In genomic region chr13:20191902-20192469, GRCh38 we compare ENCODE assay signal across 9 cellular contexts. TPM values are rescaled to one million over a fixed set of nuclear protein-coding genes. Genes with fewer than 3 reads are reported as not detected.
DNase-seq lines count a peak whose midpoint lies in the region; ATAC-seq, FAIRE-seq and TF ChIP-seq lines count a peak whose summit lies in the region.
"Had no signal": no experiment of that assay in that cellular context is flagged by ENCODE, and none has a peak within 500 bp of the region (broad histone marks: within the 10 kb centered on the region; RNA-seq: fewer than 3 reads in every experiment).

No MANE protein-coding gene starts in this region.

- H3K27ac Mint-ChIP-seq in CD4-positive, alpha-beta T cell = no peak overlapping the region
- H3K27ac Mint-ChIP-seq in stimulated activated effector memory CD8-positive, alpha-beta T cell treated with anti-CD3 and anti-CD28 coated beads, Interleukin-12 subunit alpha, Interleukin-12 subunit beta, amount 100 ng/mL, for 72 hours = no peak overlapping the region

- no peaks in the 10 kb centered on the region for H3K36me3 Mint-ChIP-seq in CD4-positive, alpha-beta T cell (ENCODE audit: low read depth)
- no peaks in the 10 kb centered on the region for H3K36me3 Mint-ChIP-seq in stimulated activated effector memory CD8-positive, alpha-beta T cell treated with anti-CD3 and anti-CD28 coated beads, Interleukin-12 subunit alpha, Interleukin-12 subunit beta, amount 100 ng/mL, for 72 hours

- H3K9me1 ChIP-seq in keratinocyte (ENCODE audit: control insufficient read depth, extremely low read depth, insufficient read depth, low read length) = no peaks in the 10 kb centered on the region

- peaks cover 53% of the 10 kb centered on the region for H3K27me3 Mint-ChIP-seq in CD4-positive, alpha-beta T cell

- TF ChIP-seq CTCF in CD4-positive, alpha-beta T cell (IDR thresholded peaks at IDR 0.05) = no peak
- TF ChIP-seq CTCF in KMS-11 (conservative IDR thresholded peaks at IDR 0.05; ENCODE audit: low read depth, low read length) = no peak
- TF ChIP-seq CTCF in ascending aorta (IDR thresholded peaks at IDR 0.05) = no peak
- no peak for TF ChIP-seq CTCF in keratinocyte (optimal IDR thresholded peaks at IDR 0.05 in 1 of 3, IDR thresholded peaks at IDR 0.05 in 1 of 3, conservative IDR thresholded peaks at IDR 0.05 in 1 of 3; ENCODE audit: extremely low read depth in 1 of 3, insufficient read depth in 2 of 3, low read length in 3 of 3)

- no peaks in the 10 kb centered on the region for H3K9me3 ChIP-seq in CD4-positive, alpha-beta T cell (ENCODE audit: control insufficient read depth, low read length)
- H3K9me3 ChIP-seq in ascending aorta (no peaks in the 10 kb centered on the region), keratinocyte (ENCODE audit: control insufficient read depth, low read depth, low read length) (no peaks in the 10 kb centered on the region)

- DNase-seq in CD4-positive, alpha-beta T cell = no peak
- no peak for DNase-seq in ascending aorta (ENCODE audit: low spot score in 2 of 2)
- DNase-seq in keratinocyte (ENCODE audit: low read depth, low spot score) = no peak
- no peak for DNase-seq in stimulated activated effector memory CD8-positive, alpha-beta T cell treated with anti-CD3 and anti-CD28 coated beads, Interleukin-12 subunit alpha, Interleukin-12 subunit beta, amount 100 ng/mL, for 72 hours (ENCODE audit: low spot score in 2 of 2)
- no peak for DNase-seq in inferior parietal cortex (ENCODE audit: extremely low spot score)
- DNase-seq in NCI-H2196 treated with DMSO at 0.1 percent for 48 hours (lab: John Stamatoyannopoulos, UW; ENCODE audit: unreplicated experiment) = no peak

- no peaks in the 10 kb centered on the region for H3K9me3 Mint-ChIP-seq in CD4-positive, alpha-beta T cell
- no peaks in the 10 kb centered on the region for H3K9me3 Mint-ChIP-seq in stimulated activated effector memory CD8-positive, alpha-beta T cell treated with anti-CD3 and anti-CD28 coated beads, Interleukin-12 subunit alpha, Interleukin-12 subunit beta, amount 100 ng/mL, for 72 hours

- H3K9ac ChIP-seq in KMS-11 = peak overlapping the region; percentile 53; the same call in 1 of the 2 replicates
- H3K9ac ChIP-seq in keratinocyte (ENCODE audit: control insufficient read depth, extremely low read depth, insufficient read depth, low read length) = peak overlapping the region; percentile 84

- POLR2A ChIA-PET in CD4-positive, alpha-beta T cell (lab: Charles Lee) = interaction anchor here (0.8 to 1.7 kb wide), 2 partner anchors 9 to 284 kb away, joined by 3 to 7 read pairs; no protein-coding TSS in a partner anchor

- H3K79me2 ChIP-seq in KMS-11 (ENCODE audit: insufficient read depth, low read depth) = no peaks in the 10 kb centered on the region
- H3K79me2 ChIP-seq in keratinocyte (ENCODE audit: control insufficient read depth, insufficient read depth, low read length) = peaks cover 18% of the 10 kb centered on the region

- H4K20me1 ChIP-seq in KMS-11 (ENCODE audit: insufficient read depth) (no peaks in the 10 kb centered on the region), keratinocyte (ENCODE audit: control insufficient read depth, extremely low read depth, insufficient read depth, low read length) (no peaks in the 10 kb centered on the region)

- peaks cover 63% of the 10 kb centered on the region for H3K27me3 ChIP-seq in CD4-positive, alpha-beta T cell (ENCODE audit: control insufficient read depth, insufficient read depth, low read length)
- H3K27me3 ChIP-seq in KMS-11 (ENCODE audit: insufficient read depth, low read depth) (peaks cover 13% of the 10 kb centered on the region), ascending aorta (peaks cover 25% of the 10 kb centered on the region), keratinocyte (ENCODE audit: control insufficient read depth, extremely low read depth, insufficient read depth, low read length) (no peaks in the 10 kb centered on the region)

- H3K4me3 ChIP-seq in KMS-11 (IDR thresholded peaks at IDR 0.05; ENCODE audit: insufficient read depth, low read depth, low read length) (no peak overlapping the region), ascending aorta (peak overlapping the region; percentile 58 to 59), keratinocyte (ENCODE audit: control insufficient read depth in 2 of 3, extremely low read depth in 1 of 3, insufficient read depth in 2 of 3, low read depth in 1 of 3, low read length in 3 of 3) (peak overlapping the region; percentile 46 to 92 (median 76))

- peaks cover 35% of the 10 kb centered on the region for H3K4me1 ChIP-seq in KMS-11 (ENCODE audit: low read depth, poor library complexity, severe bottlenecking)
- H3K4me1 ChIP-seq in ascending aorta = peaks cover 7 to 18% of the 10 kb centered on the region in 2 donors
- H3K4me1 ChIP-seq in keratinocyte (ENCODE audit: control insufficient read depth, extremely low read depth, insufficient read depth, low read length) = peaks cover 57% of the 10 kb centered on the region

- peak; percentile 19 for ATAC-seq in CD4-positive, alpha-beta T cell (ENCODE audit: poor library complexity)
- peak; percentile 5 for ATAC-seq in stimulated activated effector memory CD8-positive, alpha-beta T cell treated with anti-CD3 and anti-CD28 coated beads, Interleukin-12 subunit alpha, Interleukin-12 subunit beta, amount 100 ng/mL, for 72 hours
- no peak for ATAC-seq in HG03457 (IDR thresholded peaks at IDR 0.05; ENCODE audit: unreplicated experiment)

- FAIRE-seq in keratinocyte (lab: Jason Lieb, UNC) = no peak
- FAIRE-seq: frontal cortex had no signal

- intact Hi-C loops in CD4-positive, alpha-beta T cell (cut with DNase I, micrococcal nuclease) = loop anchor here (5.0 to 10.0 kb wide), 4 partner anchors 513 to 735 kb away; partner anchors contain the start of gene IL17D (in 1 of the 2)
- intact Hi-C loops in ascending aorta (cut with DNase I) = loop anchor here (10.0 kb wide), 1 partner anchor 303 kb away; no protein-coding TSS in a partner anchor

- H3K27ac ChIP-seq in CD4-positive, alpha-beta T cell (ENCODE audit: low read depth, low read length) = no peak overlapping the region
- 0 out of 2 replicates have a peak overlapping the region, but pooled peaks have one; percentile 22 for H3K27ac ChIP-seq in KMS-11
- no peak overlapping the region for H3K27ac ChIP-seq in ascending aorta
- H3K27ac ChIP-seq in keratinocyte (ENCODE audit: control insufficient read depth, insufficient read depth, low read length) = peak overlapping the region; percentile 76

- H3K4me3 Mint-ChIP-seq in CD4-positive, alpha-beta T cell = peak overlapping the region; percentile 75
- H3K4me3 Mint-ChIP-seq in stimulated activated effector memory CD8-positive, alpha-beta T cell treated with anti-CD3 and anti-CD28 coated beads, Interleukin-12 subunit alpha, Interleukin-12 subunit beta, amount 100 ng/mL, for 72 hours = peak overlapping the region; percentile 71

- dilution Hi-C loops in keratinocyte (cut with MboI; ENCODE audit: extremely low pct_ligation_motif_present, low sequenced_read_pairs) = loop anchor here (25.0 kb wide), 2 partner anchors 195 to 295 kb away; no protein-coding TSS in a partner anchor

- H3K4me2 ChIP-seq in KMS-11 (peak overlapping the region; percentile 86), keratinocyte (ENCODE audit: control insufficient read depth, extremely low read depth, insufficient read depth, low read depth, low read length) (peak overlapping the region; percentile 92)

- CTCF ChIA-PET in CD4-positive, alpha-beta T cell (lab: Charles Lee) = interaction anchor here (1.3 kb wide), 1 partner anchor 10 kb away, joined by 3 read pairs; no protein-coding TSS in a partner anchor

- peaks cover 22% of the 10 kb centered on the region for H3K4me1 Mint-ChIP-seq in CD4-positive, alpha-beta T cell (ENCODE audit: low read depth)
- H3K4me1 Mint-ChIP-seq in stimulated activated effector memory CD8-positive, alpha-beta T cell treated with anti-CD3 and anti-CD28 coated beads, Interleukin-12 subunit alpha, Interleukin-12 subunit beta, amount 100 ng/mL, for 72 hours = peaks cover 20% of the 10 kb centered on the region

- peak overlapping the region; percentile 79 for H2AFZ ChIP-seq in KMS-11 (ENCODE audit: low read depth)
- peak overlapping the region; percentile 78 for H2AFZ ChIP-seq in keratinocyte (ENCODE audit: control insufficient read depth, low read length)

- H3K36me3 ChIP-seq in KMS-11 (ENCODE audit: insufficient read depth) (no peaks in the 10 kb centered on the region), ascending aorta (no peaks in the 10 kb centered on the region), keratinocyte (ENCODE audit: control insufficient read depth in 2 of 2, extremely low read depth in 1 of 2, insufficient read depth in 2 of 2, low read length in 2 of 2) (peaks cover 16 to 23% of the 10 kb centered on the region in 2 experiments)

RNA-seq across cellular contexts. Expression of gene GJB2, which starts 0.8 kb away (rescaled TPM):
- total RNA-seq in CD4-positive, alpha-beta T cell = under 1 TPM; 0.19 to 0.25 TPM
- 0.21 TPM for total RNA-seq in ascending aorta
- 364 to 604 TPM (median 374 TPM) in 3 replicates for polyA plus RNA-seq in keratinocyte
- polyA plus RNA-seq in keratinocyte (2011; ENCODE audit: low read depth) = 198 TPM
- polyA plus RNA-seq in keratinocyte (2011; cell fraction: cytosol; rRNA removed) = 333 and 385 TPM in 2 replicates
- 582 and 627 TPM in 2 replicates for polyA plus RNA-seq in keratinocyte (2011; cell fraction: nucleus; rRNA removed)
- polyA plus RNA-seq in keratinocyte (2012; ENCODE audit: low replicate concordance) = 265 and 800 TPM in 2 replicates
- 246 to 619 TPM (median 333 TPM) in 3 replicates for polyA minus RNA-seq in keratinocyte
- 223 TPM for polyA minus RNA-seq in keratinocyte (2011; cell fraction: cytosol; rRNA and poly(A)+ RNA removed)
- polyA minus RNA-seq in keratinocyte (2011; cell fraction: nucleus; rRNA and poly(A)+ RNA removed) = 156 and 373 TPM in 2 replicates

RNA-seq across cellular contexts. Expression of gene GJA3, which starts 31.1 kb away (rescaled TPM):
- total RNA-seq in CD4-positive, alpha-beta T cell = not detected
- not detected for total RNA-seq in ascending aorta
- 0.07 to 0.13 TPM (median 0.09 TPM) in 3 replicates for polyA plus RNA-seq in keratinocyte
- 0.10 TPM for polyA plus RNA-seq in keratinocyte (2011; ENCODE audit: low read depth)
- polyA plus RNA-seq in keratinocyte (2011; cell fraction: cytosol; rRNA removed) = 0.10 and 0.11 TPM in 2 replicates
- polyA plus RNA-seq in keratinocyte (2011; cell fraction: nucleus; rRNA removed) = 0.21 and 0.22 TPM in 2 replicates
- polyA plus RNA-seq in keratinocyte (2012; ENCODE audit: low replicate concordance) = 0.13 and 0.17 TPM in 2 replicates
- 0.10 to 0.13 TPM in 2 of 3 replicates, not detected in the other for polyA minus RNA-seq in keratinocyte
- polyA minus RNA-seq in keratinocyte (2011; cell fraction: cytosol; rRNA and poly(A)+ RNA removed) = not detected
- polyA minus RNA-seq in keratinocyte (2011; cell fraction: nucleus; rRNA and poly(A)+ RNA removed) = 0.21 and 0.23 TPM in 2 replicates
- total RNA-seq: frontal cortex had no signal

RNA-seq across cellular contexts. Expression of gene GJB6, which starts 40.1 kb away (rescaled TPM):
- total RNA-seq in CD4-positive, alpha-beta T cell = 10 to 100 TPM; 19.8 to 26.0 TPM
- total RNA-seq in ascending aorta = not detected
- polyA plus RNA-seq in keratinocyte = 6.1 to 13.6 TPM (median 11.2 TPM) in 3 replicates
- 68.8 TPM for polyA plus RNA-seq in keratinocyte (2011; ENCODE audit: low read depth)
- polyA plus RNA-seq in keratinocyte (2011; cell fraction: cytosol; rRNA removed) = 4.8 and 6.3 TPM in 2 replicates
- 13.8 and 16.2 TPM in 2 replicates for polyA plus RNA-seq in keratinocyte (2011; cell fraction: nucleus; rRNA removed)
- polyA plus RNA-seq in keratinocyte (2012; ENCODE audit: low replicate concordance) = 6.8 and 102 TPM in 2 replicates
- polyA minus RNA-seq in keratinocyte = 2.7 to 9.4 TPM (median 6.4 TPM) in 3 replicates
- 1.7 TPM for polyA minus RNA-seq in keratinocyte (2011; cell fraction: cytosol; rRNA and poly(A)+ RNA removed)
- polyA minus RNA-seq in keratinocyte (2011; cell fraction: nucleus; rRNA and poly(A)+ RNA removed) = 4.7 and 9.6 TPM in 2 replicates

Comparison
In these comparisons a context has a peak if more than half of its experiments do, and no peak if none do; other contexts are left out.
1. H3K27ac ChIP-seq: peak in KMS-11 (single experiment) and keratinocyte (single experiment); none in CD4-positive, alpha-beta T cell (single experiment) and ascending aorta (0 of 2).
2. RNA of gene GJB6, which starts 40.1 kb away (total RNA-seq): 19.8 to 26.0 TPM in CD4-positive, alpha-beta T cell; not detected in ascending aorta (single experiment); every median in the first group is over 10 times any median in the second.